In genomic region chr12:61739925-61740324, GRCh38 we compare ENCODE assay signal across 30 cellular contexts.
"Had no signal": no experiment of that assay in that cellular context is flagged by ENCODE, and none has a peak within 500 bp of the region (broad histone marks: within the 10 kb centered on the region; RNA-seq: fewer than 3 reads in every experiment).

No MANE protein-coding gene starts in this region.

- H3K4me2 ChIP-seq: KMS-11 had no signal

- H3K36me3 ChIP-seq: Peyer's patch, SJSA1 had no signal

- H3K4me1 ChIP-seq: Peyer's patch, SJSA1 had no signal

- H3K4me3 ChIP-seq: Peyer's patch, SJSA1, SK-N-MC had no signal

- DNase-seq: Karpas-422, NCI-H1048, NCI-H1092 treated with DMSO at 0.1 percent for 48 hours, NCI-H1105 treated with DMSO at 0.1 percent for 48 hours, NCI-H1436, NCI-H146, NCI-H1694, NCI-H187, NCI-H1930, NCI-H2029 treated with DMSO at 0.1 percent for 48 hours, NCI-H2081 treated with DMSO at 0.1 percent for 48 hours, NCI-H2107, NCI-H2171, NCI-H226, NCI-H446 treated with DMSO at 0.1 percent for 48 hours, NCI-H510A, NCI-H526, NCI-H69, NCI-H748 treated with DMSO at 0.1 percent for 48 hours, OCI-M1, PC-3, Peyer's patch, Right ventricle myocardium superior, RPMI8226, SHP77 treated with DMSO at 0.1 percent for 48 hours, T-cell had no signal

- H3K9ac ChIP-seq: KMS-11 had no signal

- H3K27ac ChIP-seq: KMS-11, Peyer's patch, SJSA1, SK-N-MC had no signal

- H3K27me3 ChIP-seq: Peyer's patch, SJSA1 had no signal

- H3K9me3 ChIP-seq: Peyer's patch, SJSA1 had no signal

- ATAC-seq: PC-3, SK-N-SH treated with all-trans-retinoic acid at 6 μM for 48 hours, T-cell had no signal
